ENCODE assay signal across 9 cellular contexts in the genomic region with DNA sequence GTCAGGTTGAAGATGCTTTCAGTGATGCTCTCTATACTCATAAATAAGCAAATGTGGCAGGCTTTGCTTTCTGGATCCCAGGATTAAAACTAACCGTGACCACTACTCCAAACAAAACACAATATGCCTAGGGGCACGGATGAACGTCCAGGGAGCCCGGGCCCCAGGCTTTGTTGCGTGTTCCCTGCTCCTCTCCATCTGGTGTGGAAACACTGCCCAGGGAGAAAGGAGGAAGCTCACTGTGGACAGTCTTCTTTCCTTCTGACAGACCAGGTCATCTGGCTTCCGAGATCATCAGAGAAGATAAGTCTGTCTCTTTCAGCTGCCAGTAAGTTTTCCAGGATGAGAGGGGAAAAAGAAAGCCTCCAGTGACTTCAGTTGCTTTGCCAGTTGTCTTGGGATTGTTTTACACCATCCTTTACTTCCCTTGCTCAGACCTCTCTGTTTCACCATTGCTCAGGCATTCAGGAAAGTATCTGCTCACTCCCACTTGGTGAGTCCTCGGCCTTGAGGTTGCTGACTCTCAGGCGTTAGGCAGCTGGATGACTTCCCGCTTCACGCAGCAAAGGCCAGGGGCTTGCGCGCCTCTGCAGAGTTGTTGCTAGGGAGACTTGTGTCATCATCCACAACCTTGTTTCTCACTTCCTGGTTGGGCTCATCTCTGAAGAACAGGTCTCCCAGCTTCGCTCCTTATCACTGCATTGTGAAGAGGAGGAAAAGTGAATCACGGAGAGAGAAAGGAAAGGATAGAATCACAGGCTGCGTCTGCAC. TPM values are rescaled to one million over a fixed set of nuclear protein-coding genes. Genes with fewer than 3 reads are reported as not detected.
A peak's percentile ranks its signal among the peaks of the same experiment; 100 is the strongest.
DNase-seq lines count a peak whose midpoint lies in the region; ATAC-seq lines count a peak whose summit lies in the region.
"Had no signal": no experiment of that assay in that cellular context is flagged by ENCODE, and none has a peak within 500 bp of the region (broad histone marks: within the 10 kb centered on the region; RNA-seq: fewer than 3 reads in every experiment).

No MANE protein-coding gene starts in this region.

- no peak overlapping the region for H3K4me3 ChIP-seq in mesodermal cell (ENCODE audit: extremely low read depth, insufficient read depth, low read length, poor library complexity, severe bottlenecking)
- H3K4me3 ChIP-seq: Peyer's patch had no signal

- no peak for ATAC-seq in HG02981 (IDR thresholded peaks at IDR 0.05; ENCODE audit: unreplicated experiment)
- no peak for ATAC-seq in GM21390 (IDR thresholded peaks at IDR 0.05; ENCODE audit: unreplicated experiment)

- peaks cover 79% of the 10 kb centered on the region for H3K36me3 ChIP-seq in mesodermal cell (ENCODE audit: control insufficient read depth, insufficient read depth, low read length)

- H3K27ac ChIP-seq in mesodermal cell (ENCODE audit: low read depth, low read length, severe bottlenecking), result peak overlapping the region; percentile 47

- DNase-seq in AG20443 (ENCODE audit: low spot score) (peak; percentile 24), NCI-H460 (ENCODE audit: extremely low read depth, low read depth) (peak; percentile 79), dermis blood vessel endothelial cell (peak; percentile 89), HPDE6-E6E7 (ENCODE audit: extremely low spot score) (no peak), cerebellar cortex (ENCODE audit: low spot score) (no peak)

- WGBS in mesodermal cell (ENCODE audit: insufficient coverage in 2 of 2), 2 experiments, result 85 to 91% methylated on average over 12 to 14 of the region's 15 CpGs

- no peaks in the 10 kb centered on the region for H3K9me3 ChIP-seq in mesodermal cell (ENCODE audit: control insufficient read depth, low read length)
- H3K9me3 ChIP-seq: Peyer's patch had no signal

- H3K4me1 ChIP-seq in mesodermal cell (ENCODE audit: control insufficient read depth, insufficient read depth, low read length, poor library complexity, severe bottlenecking), result peaks cover 5% of the 10 kb centered on the region
- H3K4me1 ChIP-seq: Peyer's patch had no signal

RNA-seq across cellular contexts. Expression of gene PGD, which starts 20.6 kb away (rescaled TPM):
- 439 and 614 TPM in 2 replicates for total RNA-seq in NCI-H460 (2014; rRNA removed; shearing (Covaris generic))
- polyA plus RNA-seq in NCI-H460 (2014; cell fraction: nucleus; rRNA removed), result 503 and 518 TPM in 2 replicates
- total RNA-seq in dermis blood vessel endothelial cell, result 59.4 and 130 TPM in 2 replicates
- 250 TPM for polyA plus RNA-seq in mesodermal cell (2013, experiment 1 of 2)
- 230 TPM for polyA plus RNA-seq in mesodermal cell (2013, experiment 2 of 2)

RNA-seq across cellular contexts. Expression of gene CENPS, which starts 52.0 kb away (rescaled TPM):
- 22.3 and 26.8 TPM in 2 replicates for total RNA-seq in NCI-H460 (2014; rRNA removed; shearing (Covaris generic))
- 10.0 and 13.3 TPM in 2 replicates for polyA plus RNA-seq in NCI-H460 (2014; cell fraction: nucleus; rRNA removed)
- total RNA-seq in dermis blood vessel endothelial cell, result 7.8 and 11.4 TPM in 2 replicates
- polyA plus RNA-seq in mesodermal cell (2013, experiment 1 of 2), result 14.5 TPM
- polyA plus RNA-seq in mesodermal cell (2013, experiment 2 of 2), result 12.6 TPM

Comparison
In these comparisons a context has a peak if more than half of its experiments do, and no peak if none do; other contexts are left out.
1. DNase-seq: peak in AG20443 (single experiment), NCI-H460 (single experiment) and dermis blood vessel endothelial cell (single experiment); none in HPDE6-E6E7 (single experiment) and cerebellar cortex (single experiment).